In the genomic region with DNA sequence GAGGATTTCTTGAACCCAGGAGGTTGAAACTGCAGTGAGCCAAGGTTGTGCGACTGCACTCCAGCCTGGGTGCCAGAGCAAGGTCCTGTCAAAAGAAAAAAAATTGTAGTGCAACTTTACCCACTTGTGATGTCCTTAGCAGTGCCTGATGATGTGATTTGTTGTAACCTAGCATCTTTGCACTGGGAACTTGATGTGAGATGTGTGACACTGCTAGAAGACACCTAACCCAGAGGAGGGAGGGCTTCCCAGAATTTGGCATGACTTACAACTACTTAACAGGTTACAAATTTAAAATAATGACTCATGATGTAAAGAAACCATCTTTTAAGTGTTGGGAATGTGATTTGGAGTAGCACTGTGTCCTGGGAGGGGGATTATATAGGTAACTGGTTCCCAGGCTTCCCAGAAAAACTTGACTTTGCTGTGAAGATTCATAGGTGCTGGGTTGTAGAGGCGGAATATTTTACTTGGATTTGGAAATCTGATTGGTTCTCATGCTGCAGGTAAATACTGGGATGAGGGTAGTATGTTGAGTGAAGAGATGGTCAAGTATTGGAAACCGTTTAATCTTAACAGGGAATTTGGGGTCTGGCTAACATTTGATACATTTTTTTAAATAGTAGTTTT, we compare ENCODE assay signal across 15 cellular contexts. TPM values are rescaled to one million over a fixed set of nuclear protein-coding genes. Genes with fewer than 3 reads are reported as not detected.
DNase-seq lines count a peak whose midpoint lies in the region; ATAC-seq and TF ChIP-seq lines count a peak whose summit lies in the region.
"Had no signal": no experiment of that assay in that cellular context is flagged by ENCODE, and none has a peak within 500 bp of the region (broad histone marks: within the 10 kb centered on the region; RNA-seq: fewer than 3 reads in every experiment).

No MANE protein-coding gene starts in this region.

- peaks cover 28% of the 10 kb centered on the region; the same call in 1 of the 2 replicates for H3K36me3 ChIP-seq in Loucy (ENCODE audit: insufficient read depth, low read length)
- peaks cover 0 to 29% of the 10 kb centered on the region in 2 donors for H3K36me3 ChIP-seq in adrenal gland (replicated peaks in 1 of 2)

- peak overlapping the region; percentile 24 for H3K9ac ChIP-seq in Loucy (ENCODE audit: low read depth, low read length, poor library complexity, severe bottlenecking)

- H3K27ac ChIP-seq in adrenal gland = peak overlapping the region in 3 of 5 donors; percentile 45 to 68 (median 58)
- H3K27ac ChIP-seq: heart left ventricle, sigmoid colon, WERI-Rb-1 had no signal

- H4K20me1 ChIP-seq in Loucy (ENCODE audit: insufficient read depth, low read length, poor library complexity, severe bottlenecking) = peaks cover 45% of the 10 kb centered on the region

- peak overlapping the region; percentile 92 for H3K4me3 Mint-ChIP-seq in natural killer cell treated with Interleukin-12 subunit alpha and Interleukin-12 subunit beta and Interleukin-15 and Interleukin-18, amount 100 ng/mL, for 72 hours
- no peak overlapping the region for H3K4me3 Mint-ChIP-seq in natural killer cell
- H3K4me3 Mint-ChIP-seq in stimulated activated naive CD8-positive, alpha-beta T cell treated with anti-CD3 and anti-CD28 coated beads, Interleukin-15, amount 100 ng/mL, for 72 hours = peak overlapping the region; percentile 41 to 92
- H3K4me3 Mint-ChIP-seq: CD14-positive monocyte had no signal

- H3K4me3 ChIP-seq in Loucy (ENCODE audit: low read length, poor library complexity, severe bottlenecking) (peak overlapping the region; percentile 93), adrenal gland (no peak overlapping the region)
- H3K4me3 ChIP-seq: heart left ventricle, sigmoid colon had no signal

- H3F3A ChIP-seq in Loucy (ENCODE audit: low read depth) = no peaks in the 10 kb centered on the region

- H3K9me3 Mint-ChIP-seq in natural killer cell treated with Interleukin-12 subunit alpha and Interleukin-12 subunit beta and Interleukin-15 and Interleukin-18, amount 100 ng/mL, for 72 hours = no peaks in the 10 kb centered on the region
- no peaks in the 10 kb centered on the region for H3K9me3 Mint-ChIP-seq in natural killer cell
- H3K9me3 Mint-ChIP-seq in stimulated activated naive CD8-positive, alpha-beta T cell treated with anti-CD3 and anti-CD28 coated beads, Interleukin-15, amount 100 ng/mL, for 72 hours = no peaks in the 10 kb centered on the region

- no peak for DNase-seq in natural killer cell treated with Interleukin-12 subunit alpha and Interleukin-12 subunit beta and Interleukin-15 and Interleukin-18, amount 100 ng/mL, for 72 hours (ENCODE audit: low spot score)
- DNase-seq in natural killer cell = no peak
- no peak for DNase-seq in adrenal gland
- no peak for DNase-seq in stimulated activated naive CD8-positive, alpha-beta T cell treated with anti-CD3 and anti-CD28 coated beads, Interleukin-15, amount 100 ng/mL, for 72 hours
- DNase-seq in NCI-H1694 treated with DMSO at 0.1 percent for 48 hours (lab: John Stamatoyannopoulos, UW) = no peak
- DNase-seq in NCI-H1694 (lab: John Stamatoyannopoulos, UW) = no peak
- DNase-seq: cerebellar nuclear complex, heart left ventricle, NCI-H187, SIG-M5, sigmoid colon had no signal

- no peak for TF ChIP-seq CTCF in natural killer cell (IDR thresholded peaks at IDR 0.05)
- TF ChIP-seq CTCF in Loucy (conservative IDR thresholded peaks at IDR 0.05; ENCODE audit: low read length) = no peak
- no peak for TF ChIP-seq CTCF in adrenal gland (IDR thresholded peaks at IDR 0.05)

- no peak for ATAC-seq in natural killer cell treated with Interleukin-12 subunit alpha and Interleukin-12 subunit beta and Interleukin-15 and Interleukin-18, amount 100 ng/mL, for 72 hours
- no peak for ATAC-seq in natural killer cell
- ATAC-seq in stimulated activated naive CD8-positive, alpha-beta T cell treated with anti-CD3 and anti-CD28 coated beads, Interleukin-15, amount 100 ng/mL, for 72 hours = no peak
- no peak for ATAC-seq in HG02852 (IDR thresholded peaks at IDR 0.05; ENCODE audit: unreplicated experiment)
- ATAC-seq: heart left ventricle had no signal

- H3K9me2 ChIP-seq in Loucy (replicated peaks; ENCODE audit: low read depth, low read length) = no peaks in the 10 kb centered on the region

- no peak for TF ChIP-seq POLR2A in adrenal gland (IDR thresholded peaks at IDR 0.05)

- H3K79me2 ChIP-seq in Loucy (ENCODE audit: insufficient read depth, low read length) = peaks cover 58% of the 10 kb centered on the region

- H3K4me1 Mint-ChIP-seq in natural killer cell treated with Interleukin-12 subunit alpha and Interleukin-12 subunit beta and Interleukin-15 and Interleukin-18, amount 100 ng/mL, for 72 hours (ENCODE audit: low read depth in 2 of 2) = peaks cover 29 to 39% of the 10 kb centered on the region in 2 donors
- H3K4me1 Mint-ChIP-seq in natural killer cell = peaks cover 24 to 39% of the 10 kb centered on the region in 2 donors
- peaks cover 33% of the 10 kb centered on the region for H3K4me1 Mint-ChIP-seq in stimulated activated naive CD8-positive, alpha-beta T cell treated with anti-CD3 and anti-CD28 coated beads, Interleukin-15, amount 100 ng/mL, for 72 hours

- H3K27me3 Mint-ChIP-seq in natural killer cell treated with Interleukin-12 subunit alpha and Interleukin-12 subunit beta and Interleukin-15 and Interleukin-18, amount 100 ng/mL, for 72 hours = no peaks in the 10 kb centered on the region
- no peaks in the 10 kb centered on the region for H3K27me3 Mint-ChIP-seq in natural killer cell (ENCODE audit: low read depth in 2 of 2)
- no peaks in the 10 kb centered on the region for H3K27me3 Mint-ChIP-seq in stimulated activated naive CD8-positive, alpha-beta T cell treated with anti-CD3 and anti-CD28 coated beads, Interleukin-15, amount 100 ng/mL, for 72 hours

- WGBS in adrenal gland, 4 donors = 71 to 81% (median 73%) methylated on average over 3 of the region's 3 CpGs

- peak overlapping the region; percentile 95 for H3K4me2 ChIP-seq in Loucy (ENCODE audit: low read depth, low read length, poor library complexity, severe bottlenecking)

- H3K9me3 ChIP-seq in Loucy (ENCODE audit: insufficient read depth, low read depth, low read length) = no peaks in the 10 kb centered on the region
- no peaks in the 10 kb centered on the region for H3K9me3 ChIP-seq in adrenal gland (replicated peaks in 1 of 3)
- H3K9me3 ChIP-seq: heart left ventricle, sigmoid colon had no signal

- H2AFZ ChIP-seq in Loucy (ENCODE audit: low read length) = no peak overlapping the region

- intact Hi-C loops in natural killer cell (cut with micrococcal nuclease) = loop anchor here (5.0 kb wide), 1 partner anchor 1314 kb away; no protein-coding TSS in a partner anchor
- intact Hi-C loops in adrenal gland (cut with DNase I) = loop anchor here in 1 of 2 donors (10.0 kb wide), 1 partner anchor 101 kb away; no protein-coding TSS in a partner anchor

- no peaks in the 10 kb centered on the region for H3K27me3 ChIP-seq in Loucy (ENCODE audit: insufficient read depth, low read length, poor library complexity, severe bottlenecking)
- H3K27me3 ChIP-seq in adrenal gland = no peaks in the 10 kb centered on the region
- H3K27me3 ChIP-seq: heart left ventricle, sigmoid colon had no signal

- H3K27ac Mint-ChIP-seq in natural killer cell treated with Interleukin-12 subunit alpha and Interleukin-12 subunit beta and Interleukin-15 and Interleukin-18, amount 100 ng/mL, for 72 hours = peak overlapping the region; percentile 96 to 100
- peak overlapping the region in 1 of 2 donors; percentile 16 for H3K27ac Mint-ChIP-seq in natural killer cell
- H3K27ac Mint-ChIP-seq in stimulated activated naive CD8-positive, alpha-beta T cell treated with anti-CD3 and anti-CD28 coated beads, Interleukin-15, amount 100 ng/mL, for 72 hours = peak overlapping the region in 1 of 2 donors; percentile 61

- H3K4me1 ChIP-seq in Loucy (ENCODE audit: insufficient read depth, low read length, poor library complexity, severe bottlenecking) (peaks cover 31% of the 10 kb centered on the region), adrenal gland (replicated peaks in 1 of 2) (peaks cover 17 to 31% of the 10 kb centered on the region in 2 donors)

- H3K36me3 Mint-ChIP-seq in natural killer cell treated with Interleukin-12 subunit alpha and Interleukin-12 subunit beta and Interleukin-15 and Interleukin-18, amount 100 ng/mL, for 72 hours = peaks cover 45% of the 10 kb centered on the region
- peaks cover 18% of the 10 kb centered on the region for H3K36me3 Mint-ChIP-seq in natural killer cell

RNA-seq across cellular contexts. Expression of a gene that starts 3.7 kb away (rescaled TPM):
- 100 to 1,000 TPM; 408 to 472 TPM for total RNA-seq in natural killer cell treated with Interleukin-12 subunit alpha and Interleukin-12 subunit beta and Interleukin-15 and Interleukin-18, amount 100 ng/mL, for 72 hours
- total RNA-seq in natural killer cell = 100 to 1,000 TPM; 354 to 404 (median 364) TPM
- 100 to 1,000 TPM; 351 to 663 (median 419) TPM for total RNA-seq in adrenal gland
- polyA plus RNA-seq in adrenal gland = 100 to 1,000 TPM; 298 to 838 (median 406) TPM

RNA-seq across cellular contexts. Expression of a gene that starts 4.1 kb away (rescaled TPM):
- total RNA-seq in natural killer cell treated with Interleukin-12 subunit alpha and Interleukin-12 subunit beta and Interleukin-15 and Interleukin-18, amount 100 ng/mL, for 72 hours = 10 to 100 TPM; 73.4 to 78.0 TPM
- 10 to 100 TPM; 44.0 to 47.8 (median 45.9) TPM for total RNA-seq in natural killer cell
- 100 to 1,000 TPM; 128 to 241 (median 175) TPM for total RNA-seq in adrenal gland
- polyA plus RNA-seq in adrenal gland = 100 to 1,000 TPM in 1 of 3 donors, 10 to 100 TPM in 2; 15.1 to 206 (median 33.4) TPM
